Comparison of ENCODE assay signal across 1 cellular context in genomic region chr10:5147255-5147980, GRCh38.
TF ChIP-seq lines count a peak whose summit lies in the region.

No MANE protein-coding gene starts in this region.

TF ChIP-seq in HepG2, 621 proteins besides CTCF, POLR2A, EP300 and RAD21 (continued from another document and continues in another):
- TF ChIP-seq HNRNPLL (IDR thresholded peaks at IDR 0.05; ENCODE audit: low read depth, low read length, poor library complexity, severe bottlenecking) (no peak), REST (IDR thresholded peaks at IDR 0.05; ENCODE audit: borderline replicate concordance in 1 of 2, low read depth in 1 of 2, low read length in 2 of 2) (peak in 1 of 2 experiments; percentile 5; a peak in 1 of 4 replicates), PRPF4 (IDR thresholded peaks at IDR 0.05; ENCODE audit: low read depth, low read length, poor library complexity, severe bottlenecking) (no peak), ZBTB39 (CRISPR knock-in tag; IDR thresholded peaks at IDR 0.05) (peak; percentile 69; the same call in 1 of the 2 replicates), RERE (CRISPR knock-in tag; IDR thresholded peaks at IDR 0.05; ENCODE audit: low read depth) (peak; percentile 89), MAX (IDR thresholded peaks at IDR 0.05) (peak; percentile 80), ATF6 (CRISPR knock-in tag; conservative IDR thresholded peaks at IDR 0.05) (0 out of 2 replicates have a peak, but pooled peaks have one; percentile 44), IKZF1 (IDR thresholded peaks at IDR 0.05) (no peak), MED1 (CRISPR knock-in tag; IDR thresholded peaks at IDR 0.05) (peak; percentile 100), ZNF546 (CRISPR knock-in tag; conservative IDR thresholded peaks at IDR 0.05) (no peak), FOXK2 (IDR thresholded peaks at IDR 0.05) (no peak), FOXO4 (CRISPR knock-in tag; conservative IDR thresholded peaks at IDR 0.05) (0 out of 2 replicates have a peak, but pooled peaks have one; percentile 88), SMAD3 (CRISPR knock-in tag; IDR thresholded peaks at IDR 0.05) (0 out of 2 replicates have a peak, but pooled peaks have one; percentile 64), ZNF160 (CRISPR knock-in tag; IDR thresholded peaks at IDR 0.05) (no peak), PBX3 (CRISPR knock-in tag; IDR thresholded peaks at IDR 0.05; ENCODE audit: borderline replicate concordance) (no peak), CBFB (CRISPR knock-in tag; IDR thresholded peaks at IDR 0.05) (peak; percentile 2; the same call in 1 of the 2 replicates), CEBPG (CRISPR knock-in tag; IDR thresholded peaks at IDR 0.05) (peak; percentile 83), FOXP1 (IDR thresholded peaks at IDR 0.05) (peak; percentile 84), FOXP1 (CRISPR knock-in tag; IDR thresholded peaks at IDR 0.05) (peak; percentile 95), FOXC1 (CRISPR knock-in tag; IDR thresholded peaks at IDR 0.05; ENCODE audit: borderline replicate concordance) (no peak), MIER3 (CRISPR knock-in tag; IDR thresholded peaks at IDR 0.05; ENCODE audit: borderline replicate concordance) (peak; percentile 81; the same call in 1 of the 2 replicates), HBP1 (CRISPR knock-in tag; IDR thresholded peaks at IDR 0.05; ENCODE audit: low read depth) (no peak), SMC3 (IDR thresholded peaks at IDR 0.05; ENCODE audit: low read length) (no peak; the same call in 1 of the 2 replicates), UBTF (CRISPR knock-in tag; IDR thresholded peaks at IDR 0.05) (peak; percentile 34; the same call in 1 of the 2 replicates)
